10 cellular contexts compared by ENCODE assay signal in the genomic region with DNA sequence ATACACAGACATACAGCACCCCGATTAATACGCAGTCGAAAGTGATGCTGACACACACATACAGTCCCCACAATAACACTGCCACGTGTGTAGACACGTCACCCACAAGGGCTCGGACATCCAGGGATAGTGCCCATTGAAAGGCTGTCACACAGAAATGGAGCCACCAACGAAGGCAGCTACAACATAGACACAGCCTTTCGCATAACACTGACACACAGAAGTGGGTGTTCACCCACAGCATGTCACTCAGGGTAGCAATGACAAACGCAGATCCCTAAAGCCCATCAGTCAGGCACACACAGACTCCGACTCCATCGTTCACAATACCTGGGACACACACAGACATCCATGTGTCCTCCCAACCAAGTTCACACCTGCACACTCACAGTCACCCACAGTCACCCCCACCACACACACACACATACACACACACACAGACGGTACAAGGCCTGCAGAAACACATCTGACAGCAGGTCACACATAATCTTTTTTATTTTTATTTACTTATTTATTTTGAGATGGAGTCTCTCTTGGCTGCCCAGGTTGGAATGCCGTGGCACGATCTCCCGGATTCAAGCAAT. TPM values are rescaled to one million over a fixed set of nuclear protein-coding genes. Genes with fewer than 3 reads are reported as not detected.
DNase-seq lines count a peak whose midpoint lies in the region; ATAC-seq and TF ChIP-seq lines count a peak whose summit lies in the region.
"Had no signal": no experiment of that assay in that cellular context is flagged by ENCODE, and none has a peak within 500 bp of the region (broad histone marks: within the 10 kb centered on the region; RNA-seq: fewer than 3 reads in every experiment).

No MANE protein-coding gene starts in this region.

- no peak overlapping the region for H3K27ac Mint-ChIP-seq in T-cell

- peak overlapping the region in 1 of 4 donors; percentile 67 for H3K27ac ChIP-seq in esophagus squamous epithelium
- H3K27ac ChIP-seq in rectal smooth muscle tissue (ENCODE audit: low read depth, low read length): no peak overlapping the region

- peaks cover 0 to 19% (median 0%) of the 10 kb centered on the region in 4 donors for H3K27me3 ChIP-seq in esophagus squamous epithelium
- peaks cover 2% of the 10 kb centered on the region for H3K27me3 ChIP-seq in rectal smooth muscle tissue (ENCODE audit: control insufficient read depth, insufficient read depth, low read length)

- H3K27me3 Mint-ChIP-seq in T-cell: peaks cover 23 to 47% of the 10 kb centered on the region in 2 donors

- peak overlapping the region; percentile 61 to 75 (median 71) for H3K4me3 Mint-ChIP-seq in T-cell

- TF ChIP-seq CTCF in GM20000 (IDR thresholded peaks at IDR 0.05; ENCODE audit: extremely low read depth, missing control alignments) (no peak), esophagus squamous epithelium (IDR thresholded peaks at IDR 0.05) (no peak)

- no peak overlapping the region for H3K9ac ChIP-seq in rectal smooth muscle tissue (ENCODE audit: low read length)

- no peak for ATAC-seq in T-cell (replicated peaks in 1 of 4)

- H3K9me3 Mint-ChIP-seq in T-cell: no peaks in the 10 kb centered on the region

- H3K4me1 Mint-ChIP-seq in T-cell: peaks cover 28 to 36% (median 30%) of the 10 kb centered on the region in 3 donors

- H3K4me1 ChIP-seq in esophagus squamous epithelium (peaks cover 10 to 43% (median 18%) of the 10 kb centered on the region in 3 donors), rectal smooth muscle tissue (ENCODE audit: control insufficient read depth, insufficient read depth, low read length) (peaks cover 10% of the 10 kb centered on the region)

- CTCF ChIA-PET in T-cell (lab: Charles Lee): interaction anchor here (0.6 kb wide), 2 partner anchors 13 to 268 kb away, joined by 3 read pairs; no protein-coding TSS in a partner anchor

- peak overlapping the region in 3 of 4 donors; percentile 59 to 88 (median 73) for H3K4me3 ChIP-seq in esophagus squamous epithelium
- H3K4me3 ChIP-seq in rectal smooth muscle tissue (ENCODE audit: low read length): peak overlapping the region; percentile 67

- peak; percentile 26 for DNase-seq in GM20000 (ENCODE audit: low spot score)
- DNase-seq in T-cell: no peak
- no peak for DNase-seq in esophagus squamous epithelium (lab: John Stamatoyannopoulos, UW)
- DNase-seq in posterior vena cava (ENCODE audit: low spot score): no peak
- DNase-seq in COR-L47 (lab: John Stamatoyannopoulos, UW): no peak
- no peak for DNase-seq in NCI-H1048 (lab: John Stamatoyannopoulos, UW)
- no peak for DNase-seq in central memory CD4-positive, alpha-beta T cell
- DNase-seq: foreskin melanocyte; stimulated activated CD4-positive, alpha-beta T cell treated with anti-CD3 and anti-CD28 coated beads, Interleukin-12 subunit alpha, Interleukin-12 subunit beta, amount 100 ng/mL, for 4 hours had no signal

- no peaks in the 10 kb centered on the region for H3K36me3 Mint-ChIP-seq in T-cell

- 70 to 76% methylated on average over 11 to 15 of the region's 15 CpGs for WGBS in esophagus squamous epithelium, 2 donors

- no peak for TF ChIP-seq POLR2A in esophagus squamous epithelium (IDR thresholded peaks at IDR 0.05)

- H3K36me3 ChIP-seq in esophagus squamous epithelium: no peaks in the 10 kb centered on the region
- no peaks in the 10 kb centered on the region for H3K36me3 ChIP-seq in rectal smooth muscle tissue (ENCODE audit: control insufficient read depth, insufficient read depth, low read length)

- POLR2A ChIA-PET in T-cell (lab: Charles Lee): no interaction called here

- intact Hi-C loops in esophagus squamous epithelium (cut with DNase I): loop anchor here (10.0 kb wide), 1 partner anchor 272 kb away; no protein-coding TSS in a partner anchor
- intact Hi-C loops in posterior vena cava (cut with DNase I): no loop called here

- H3K9me3 ChIP-seq in esophagus squamous epithelium: no peaks in the 10 kb centered on the region

RNA-seq across cellular contexts. Expression of a gene that starts 10.4 kb away (rescaled TPM):
- 1 to 10 TPM in 3 of 5 donors, under 1 TPM in 1, not detected in 1; 0.85 to 2.3 (median 1.5) TPM for total RNA-seq in T-cell
- total RNA-seq in esophagus squamous epithelium: not detected
- total RNA-seq in posterior vena cava: under 1 TPM in 1 of 2 donors, not detected in 1; 1.00 TPM

RNA-seq across cellular contexts. Expression of a gene that starts 39.4 kb away (rescaled TPM):
- total RNA-seq in T-cell (1 to 10 TPM; 1.3 to 3.6 (median 1.7) TPM), esophagus squamous epithelium (1 to 10 TPM; 1.8 to 6.3 (median 4.0) TPM), posterior vena cava (1 to 10 TPM; 1.2 to 2.0 TPM)

RNA-seq across cellular contexts. Expression of a gene that starts 39.4 kb away (rescaled TPM):
- 10 to 100 TPM; 25.9 to 41.3 (median 37.4) TPM for total RNA-seq in T-cell
- total RNA-seq in esophagus squamous epithelium: 10 to 100 TPM; 28.0 to 56.9 (median 36.0) TPM
- 10 to 100 TPM; 16.8 to 22.6 TPM for total RNA-seq in posterior vena cava
